Comparison of ENCODE assay signal across 3 cellular contexts in the genomic region with DNA sequence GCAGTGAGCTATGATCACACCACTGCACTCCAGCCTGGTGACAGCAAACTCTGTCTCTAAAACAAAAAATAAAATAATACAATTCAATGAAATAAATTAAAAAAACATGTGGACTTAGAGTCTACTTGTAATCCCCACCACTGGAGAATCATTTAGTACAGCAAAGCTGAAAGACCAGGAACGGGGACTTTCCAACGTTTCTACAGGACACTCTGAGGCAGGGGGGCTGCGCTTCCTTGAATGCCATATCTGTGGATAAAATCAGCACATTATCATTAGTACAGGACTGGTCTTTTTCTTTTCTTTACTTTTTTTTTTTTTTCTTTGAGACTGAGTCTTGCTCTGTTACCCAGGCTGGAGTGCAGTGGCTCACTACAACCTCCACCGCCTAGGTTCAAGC.
"Had no signal": no experiment of that assay in that cellular context is flagged by ENCODE, and none has a peak within 500 bp of the region (broad histone marks: within the 10 kb centered on the region; RNA-seq: fewer than 3 reads in every experiment).

No MANE protein-coding gene starts in this region.

- H3K4me3 ChIP-seq: GM12878 had no signal

- DNase-seq: GDM1, GF-D8 had no signal

- ATAC-seq: GM12878 had no signal
